Comparison of ENCODE assay signal across 18 cellular contexts in genomic region chr7:119665791-119666190, GRCh38.
A peak's percentile ranks its signal among the peaks of the same experiment; 100 is the strongest.
DNase-seq lines count a peak whose midpoint lies in the region; TF ChIP-seq lines count a peak whose summit lies in the region.
"Had no signal": no experiment of that assay in that cellular context is flagged by ENCODE, and none has a peak within 500 bp of the region (broad histone marks: within the 10 kb centered on the region; RNA-seq: fewer than 3 reads in every experiment).

No MANE protein-coding gene starts in this region.

- H3K36me3 Mint-ChIP-seq in CD14-positive monocyte (no peaks in the 10 kb centered on the region), endodermal cell (ENCODE audit: low read depth) (no peaks in the 10 kb centered on the region)

- H3K9ac ChIP-seq in endodermal cell (ENCODE audit: extremely low read depth, low read length, poor library complexity, severe bottlenecking): no peak overlapping the region
- H3K9ac ChIP-seq: GM23248 had no signal

- H3K27ac ChIP-seq in thyroid gland: no peak overlapping the region
- no peak overlapping the region for H3K27ac ChIP-seq in endodermal cell (ENCODE audit: low read depth, low read length)
- H3K27ac ChIP-seq: GM23248 had no signal

- peak; percentile 44 for DNase-seq in RPMI7951 (ENCODE audit: low read depth)
- peak; percentile 61 for DNase-seq in choroid plexus epithelial cell (ENCODE audit: low read depth)
- DNase-seq in foreskin fibroblast: peak; percentile 7 to 19
- peak; percentile 37 for DNase-seq in skeletal muscle cell (ENCODE audit: low read depth)
- DNase-seq in thyroid gland: no peak
- no peak for DNase-seq in CD14-positive monocyte (ENCODE audit: low spot score)
- no peak for DNase-seq in NCI-H2029 (lab: John Stamatoyannopoulos, UW)
- DNase-seq in endodermal cell: no peak
- DNase-seq: BE2C; DND-41; KG1; NCI-H1417 treated with DMSO at 0.1 percent for 48 hours; NCI-H1930; NCI-H2171; NCI-H446; NK-92 treated with Interleukin-12 subunit alpha and Interleukin-12 subunit beta, amount 100 ng/mL, for 24 hours; RPMI8226 had no signal

- H3K9me3 Mint-ChIP-seq in CD14-positive monocyte (peaks cover 0 to 2% (median 0%) of the 10 kb centered on the region in 7 donors), endodermal cell (no peaks in the 10 kb centered on the region)

- H3K27ac Mint-ChIP-seq in CD14-positive monocyte (no peak overlapping the region), endodermal cell (no peak overlapping the region)

- no peaks in the 10 kb centered on the region for H3K4me1 Mint-ChIP-seq in CD14-positive monocyte
- H3K4me1 Mint-ChIP-seq in endodermal cell: no peaks in the 10 kb centered on the region

- intact Hi-C loops in thyroid gland (cut with DNase I) (no loop called here), CD14-positive monocyte (cut with micrococcal nuclease) (no loop called here)

- H3K4me3 Mint-ChIP-seq in CD14-positive monocyte: no peak overlapping the region
- H3K4me3 Mint-ChIP-seq in endodermal cell: no peak overlapping the region

- no peak for TF ChIP-seq CTCF in choroid plexus epithelial cell (conservative IDR thresholded peaks at IDR 0.05; ENCODE audit: low read depth, low read length)
- TF ChIP-seq CTCF in foreskin fibroblast (IDR thresholded peaks at IDR 0.05; ENCODE audit: low read depth, low read length): no peak
- no peak for TF ChIP-seq CTCF in thyroid gland (IDR thresholded peaks at IDR 0.05)
- no peak for TF ChIP-seq CTCF in CD14-positive monocyte (IDR thresholded peaks at IDR 0.05)
- no peak for TF ChIP-seq CTCF in endodermal cell (conservative IDR thresholded peaks at IDR 0.05)

- no peaks in the 10 kb centered on the region for H3K9me3 ChIP-seq in thyroid gland
- no peaks in the 10 kb centered on the region for H3K9me3 ChIP-seq in endodermal cell (ENCODE audit: control insufficient read depth, low read length)
- H3K9me3 ChIP-seq: BE2C had no signal

- H3K36me3 ChIP-seq in thyroid gland (no peaks in the 10 kb centered on the region), endodermal cell (ENCODE audit: control insufficient read depth, insufficient read depth, low read length) (no peaks in the 10 kb centered on the region)
- H3K36me3 ChIP-seq: BE2C had no signal

- H3K4me3 ChIP-seq in choroid plexus epithelial cell (ENCODE audit: low read depth, low read length) (no peak overlapping the region), foreskin fibroblast (ENCODE audit: low read depth in 1 of 2, low read length in 2 of 2) (no peak overlapping the region), skeletal muscle cell (ENCODE audit: low read depth, low read length) (no peak overlapping the region), thyroid gland (replicated peaks in 1 of 3) (no peak overlapping the region), endodermal cell (ENCODE audit: low read length) (no peak overlapping the region)
- H3K4me3 ChIP-seq: GM23248 had no signal

- no peaks in the 10 kb centered on the region for H3K27me3 ChIP-seq in thyroid gland
- no peaks in the 10 kb centered on the region for H3K27me3 ChIP-seq in endodermal cell (ENCODE audit: control insufficient read depth, insufficient read depth, low read length, poor library complexity, severe bottlenecking)
- H3K27me3 ChIP-seq: BE2C had no signal

- H3K27me3 Mint-ChIP-seq in CD14-positive monocyte (ENCODE audit: low read depth in 3 of 3) (no peaks in the 10 kb centered on the region), endodermal cell (ENCODE audit: insufficient read depth) (no peaks in the 10 kb centered on the region)

- no peaks in the 10 kb centered on the region for H3K4me1 ChIP-seq in thyroid gland
- no peaks in the 10 kb centered on the region for H3K4me1 ChIP-seq in endodermal cell (ENCODE audit: control insufficient read depth, insufficient read depth, low read length)
- H3K4me1 ChIP-seq: BE2C had no signal

- TF ChIP-seq POLR2A in thyroid gland (IDR thresholded peaks at IDR 0.05): no peak

Comparison
In these comparisons a context has a peak if more than half of its experiments do, and no peak if none do; other contexts are left out.
1. DNase-seq: peak in RPMI7951 (single experiment), choroid plexus epithelial cell (single experiment), foreskin fibroblast (2 of 2) and skeletal muscle cell (single experiment); none in thyroid gland (0 of 2), CD14-positive monocyte (single experiment), NCI-H2029 (single experiment) and endodermal cell (single experiment).